ENCODE assay signal across 8 cellular contexts in genomic region chr16:67108931-67109406, GRCh38. TPM values are rescaled to one million over a fixed set of nuclear protein-coding genes. Genes with fewer than 3 reads are reported as not detected.
A peak's percentile ranks its signal among the peaks of the same experiment; 100 is the strongest.
DNase-seq lines count a peak whose midpoint lies in the region; ATAC-seq and TF ChIP-seq lines count a peak whose summit lies in the region.

No MANE protein-coding gene starts in this region.

- H3K9ac ChIP-seq in ES-I3 (ENCODE audit: low read depth, low read length) (peak overlapping the region; percentile 82), SU-DHL-6 (ENCODE audit: low read length) (peak overlapping the region; percentile 79), fibroblast of lung (ENCODE audit: insufficient read depth, low read length) (peak overlapping the region; percentile 41)

- H3K79me2 ChIP-seq in SU-DHL-6 (ENCODE audit: insufficient read depth, low read length), result peaks cover 28% of the 10 kb centered on the region
- peaks cover 35% of the 10 kb centered on the region for H3K79me2 ChIP-seq in fibroblast of lung (ENCODE audit: control insufficient read depth, insufficient read depth, low read length)

- WGBS in psoas muscle, 3 donors, result 53 to 56% (median 53%) methylated on average over 17 to 18 of the region's 18 CpGs

- intact Hi-C loops in psoas muscle (cut with DNase I), result loop anchor here in 1 of 2 donors (10.0 kb wide), 1 partner anchor 94 kb away; no protein-coding TSS in a partner anchor

- in situ Hi-C loops in GM13976 (cut with MboI; ENCODE audit: low sequenced_read_pairs, unreplicated experiment), result no loop called here

- H3K36me3 ChIP-seq in ES-I3 (ENCODE audit: insufficient read depth, low read length) (no peaks in the 10 kb centered on the region), SU-DHL-6 (ENCODE audit: low read length) (no peaks in the 10 kb centered on the region), fibroblast of lung (ENCODE audit: control insufficient read depth, insufficient read depth, low read length) (no peaks in the 10 kb centered on the region), psoas muscle (ENCODE audit: insufficient read depth in 1 of 2, low read depth in 1 of 2) (peaks cover 0 to 9% of the 10 kb centered on the region in 2 donors)

- H3K9me3 ChIP-seq in ES-I3 (ENCODE audit: control insufficient read depth, insufficient read depth, low read length) (no peaks in the 10 kb centered on the region), SU-DHL-6 (ENCODE audit: insufficient read depth, low read length) (no peaks in the 10 kb centered on the region), fibroblast of lung (ENCODE audit: control insufficient read depth, insufficient read depth, low read depth, low read length) (no peaks in the 10 kb centered on the region), psoas muscle (no peaks in the 10 kb centered on the region)

- H4K20me1 ChIP-seq in SU-DHL-6 (ENCODE audit: low read depth, low read length), result no peaks in the 10 kb centered on the region
- H4K20me1 ChIP-seq in fibroblast of lung (ENCODE audit: control insufficient read depth, extremely low read depth, insufficient read depth, low read length), result no peaks in the 10 kb centered on the region

- H3K4me1 ChIP-seq in ES-I3 (ENCODE audit: insufficient read depth, low read length) (peaks cover 7% of the 10 kb centered on the region; the same call in 1 of the 2 replicates), fibroblast of lung (ENCODE audit: control insufficient read depth, extremely low read depth, insufficient read depth, low read length) (peaks cover 10% of the 10 kb centered on the region), psoas muscle (peaks cover 25% of the 10 kb centered on the region)

- ATAC-seq in psoas muscle (peak in 1 of 4 donors; percentile 0), GM21515 (IDR thresholded peaks at IDR 0.05; ENCODE audit: unreplicated experiment) (no peak), HG03280 (IDR thresholded peaks at IDR 0.05; ENCODE audit: unreplicated experiment) (no peak), HG02852 (IDR thresholded peaks at IDR 0.05; ENCODE audit: unreplicated experiment) (no peak)

- H3K9me2 ChIP-seq in SU-DHL-6 (replicated peaks; ENCODE audit: insufficient read depth, low read length), result no peaks in the 10 kb centered on the region

- TF ChIP-seq CTCF in SU-DHL-6 (IDR thresholded peaks at IDR 0.05; ENCODE audit: insufficient read depth, low read length, poor library complexity, severe bottlenecking) (no peak), fibroblast of lung (conservative IDR thresholded peaks at IDR 0.05 in 1 of 2, IDR thresholded peaks at IDR 0.05 in 1 of 2; ENCODE audit: low read depth in 1 of 2, low read length in 2 of 2) (no peak), psoas muscle (IDR thresholded peaks at IDR 0.05) (no peak), GM13976 (IDR thresholded peaks at IDR 0.05; ENCODE audit: borderline replicate concordance, control extremely low read depth, extremely low read depth, insufficient read depth, missing control alignments) (no peak)

- peak overlapping the region; percentile 70 for H3K4me3 ChIP-seq in SU-DHL-6 (ENCODE audit: insufficient read depth, low read length, poor library complexity, severe bottlenecking)
- peak overlapping the region in 2 of 4 experiments; percentile 46 to 99 for H3K4me3 ChIP-seq in fibroblast of lung (replicated peaks in 1 of 4; ENCODE audit: control extremely low read depth in 1 of 4, insufficient read depth in 1 of 4, low read depth in 3 of 4, low read length in 4 of 4)
- peak overlapping the region; percentile 99 for H3K4me3 ChIP-seq in psoas muscle

- H3K27me3 ChIP-seq in SU-DHL-6 (ENCODE audit: low read length), result no peaks in the 10 kb centered on the region
- no peaks in the 10 kb centered on the region for H3K27me3 ChIP-seq in fibroblast of lung (ENCODE audit: control insufficient read depth, insufficient read depth, low read length)
- H3K27me3 ChIP-seq in psoas muscle (ENCODE audit: insufficient read depth in 3 of 3, low read length in 2 of 3), result no peaks in the 10 kb centered on the region

- peak overlapping the region; percentile 67 for H3K4me2 ChIP-seq in SU-DHL-6 (ENCODE audit: low read depth, low read length, poor library complexity, severe bottlenecking)
- peak overlapping the region; percentile 67 for H3K4me2 ChIP-seq in fibroblast of lung (ENCODE audit: extremely low read depth, insufficient read depth, low read length)

- H2AFZ ChIP-seq in SU-DHL-6 (ENCODE audit: low read depth, low read length, severe bottlenecking) (peak overlapping the region; percentile 82), fibroblast of lung (ENCODE audit: low read length) (peak overlapping the region; percentile 96)

- DNase-seq in fibroblast of lung (ENCODE audit: low read depth in 2 of 2) (no peak), psoas muscle (no peak), GM13976 (ENCODE audit: low spot score) (no peak)

- H3F3A ChIP-seq in SU-DHL-6 (ENCODE audit: insufficient read depth), result peaks cover 12% of the 10 kb centered on the region; the same call in 1 of the 2 replicates

- H3K27ac ChIP-seq in SU-DHL-6 (ENCODE audit: low read depth, low read length) (no peak overlapping the region), fibroblast of lung (ENCODE audit: insufficient read depth, low read length) (peak overlapping the region; percentile 65), psoas muscle (peak overlapping the region; percentile 81)

RNA-seq across cellular contexts. Expression of gene PHAF1, which starts 0.8 kb away (rescaled TPM):
- total RNA-seq in fibroblast of lung (15.2 and 18.3 TPM in 2 replicates), psoas muscle (10 to 100 TPM; 12.2 to 19.5 (median 15.5) TPM)
- polyA plus RNA-seq in fibroblast of lung (21.5 and 23.0 TPM in 2 replicates), psoas muscle (10 to 100 TPM; 12.3 to 60.4 (median 12.4) TPM)
- polyA plus RNA-seq in fibroblast of lung (2012), result 10.4 and 12.9 TPM in 2 replicates
- 26.2 and 46.4 TPM in 2 replicates for polyA minus RNA-seq in fibroblast of lung (ENCODE audit: low replicate concordance)

RNA-seq across cellular contexts. Expression of gene B3GNT9, which starts 41.8 kb away (rescaled TPM):
- 29.3 and 34.7 TPM in 2 replicates for total RNA-seq in fibroblast of lung
- 23.2 and 29.6 TPM in 2 replicates for polyA plus RNA-seq in fibroblast of lung
- polyA plus RNA-seq in fibroblast of lung (2012), result 22.4 and 27.8 TPM in 2 replicates
- 25.6 and 34.6 TPM in 2 replicates for polyA minus RNA-seq in fibroblast of lung (ENCODE audit: low replicate concordance)
- total RNA-seq in psoas muscle, result 1 to 10 TPM in 3 of 4 donors, under 1 TPM in 1; 0.69 to 4.1 (median 2.3) TPM
- 1 to 10 TPM in 1 of 3 donors, under 1 TPM in 2; 0.75 to 1.8 (median 0.86) TPM for polyA plus RNA-seq in psoas muscle

RNA-seq across cellular contexts. Expression of gene TRADD, which starts 50.7 kb away (rescaled TPM):
- 18.0 and 20.8 TPM in 2 replicates for total RNA-seq in fibroblast of lung
- 5.8 and 7.6 TPM in 2 replicates for polyA plus RNA-seq in fibroblast of lung
- 15.7 and 18.8 TPM in 2 replicates for polyA plus RNA-seq in fibroblast of lung (2012)
- polyA minus RNA-seq in fibroblast of lung (ENCODE audit: low replicate concordance), result 7.0 and 10.2 TPM in 2 replicates
- total RNA-seq in psoas muscle, result 1 to 10 TPM; 3.9 to 6.7 (median 5.9) TPM
- polyA plus RNA-seq in psoas muscle, result 10 to 100 TPM in 2 of 3 donors, 1 to 10 TPM in 1; 7.4 to 14.2 (median 10.7) TPM

RNA-seq across cellular contexts. Expression of gene FBXL8, which starts 50.8 kb away (rescaled TPM):
- total RNA-seq in fibroblast of lung, result 9.8 and 10.4 TPM in 2 replicates
- polyA plus RNA-seq in fibroblast of lung, result 2.4 and 4.0 TPM in 2 replicates
- 5.8 and 7.9 TPM in 2 replicates for polyA plus RNA-seq in fibroblast of lung (2012)
- 0.70 and 2.3 TPM in 2 replicates for polyA minus RNA-seq in fibroblast of lung (ENCODE audit: low replicate concordance)
- total RNA-seq in psoas muscle, result 1 to 10 TPM; 4.5 to 8.6 (median 5.9) TPM
- polyA plus RNA-seq in psoas muscle, result 1 to 10 TPM; 5.1 to 8.0 (median 5.9) TPM

RNA-seq across cellular contexts. Expression of gene HSF4, which starts 55.6 kb away (rescaled TPM):
- total RNA-seq in fibroblast of lung, result 25.8 and 31.3 TPM in 2 replicates
- 1.9 and 6.4 TPM in 2 replicates for polyA plus RNA-seq in fibroblast of lung
- polyA plus RNA-seq in fibroblast of lung (2012), result 1.8 and 8.8 TPM in 2 replicates
- polyA minus RNA-seq in fibroblast of lung (ENCODE audit: low replicate concordance), result 0.55 TPM in 1 of 2 replicates, not detected in the other
- total RNA-seq in psoas muscle, result 10 to 100 TPM; 44.3 to 97.3 (median 57.6) TPM
- polyA plus RNA-seq in psoas muscle, result 10 to 100 TPM; 15.1 to 47.8 (median 47.4) TPM
